In the genomic region with DNA sequence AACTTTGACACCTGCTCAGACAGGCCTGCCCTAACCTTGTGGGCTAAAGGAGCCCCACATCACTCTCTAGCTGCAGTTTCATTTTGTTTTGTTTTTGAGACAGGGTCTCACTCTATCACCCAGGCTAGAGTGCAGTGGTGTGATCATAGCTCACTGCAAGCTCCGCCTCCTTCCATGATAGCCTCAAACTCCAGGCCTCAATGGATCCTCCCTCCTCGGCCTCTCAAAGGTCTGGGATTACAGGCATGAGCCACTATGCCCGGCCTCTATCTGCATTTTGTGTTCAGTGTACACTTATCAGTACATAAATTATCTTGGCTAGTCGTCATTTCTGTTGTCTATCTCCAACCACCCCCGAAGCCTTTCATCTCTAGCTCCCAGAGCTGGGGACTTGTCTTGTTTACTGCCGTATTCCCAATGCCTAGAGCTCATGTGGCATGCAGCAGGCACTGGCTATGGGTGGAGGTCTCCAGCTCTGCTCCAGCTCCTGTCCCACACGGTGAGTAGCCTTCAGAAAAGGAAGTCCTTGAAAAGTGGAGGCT, we compare ENCODE assay signal across 16 cellular contexts. TPM values are rescaled to one million over a fixed set of nuclear protein-coding genes. Genes with fewer than 3 reads are reported as not detected.
A peak's percentile ranks its signal among the peaks of the same experiment; 100 is the strongest.
DNase-seq lines count a peak whose midpoint lies in the region; ATAC-seq, FAIRE-seq and TF ChIP-seq lines count a peak whose summit lies in the region.
"Had no signal": no experiment of that assay in that cellular context is flagged by ENCODE, and none has a peak within 500 bp of the region (broad histone marks: within the 10 kb centered on the region; RNA-seq: fewer than 3 reads in every experiment).

No MANE protein-coding gene starts in this region.

- no peak for TF ChIP-seq CTCF in HEK293 (tag by site-specific recombination; IDR thresholded peaks at IDR 0.05)
- no peak for TF ChIP-seq CTCF in activated B cell treated with CpG ODN at 0.5 μM for 24 hours (IDR thresholded peaks at IDR 0.05)
- TF ChIP-seq CTCF in HepG2 (CRISPR knock-in tag; IDR thresholded peaks at IDR 0.05): no peak
- TF ChIP-seq CTCF in spleen (IDR thresholded peaks at IDR 0.05 in 8 of 11, conservative IDR thresholded peaks at IDR 0.05 in 3 of 11): no peak

- peaks cover 45% of the 10 kb centered on the region for H3K4me1 Mint-ChIP-seq in activated B cell treated with CpG ODN at 0.5 μM for 24 hours

- 22% methylated on average over 7 of the region's 7 CpGs for WGBS in HepG2 (ENCODE audit: low lambda C conversion rate)
- WGBS in spleen, 5 donors: 65 to 83% (median 79%) methylated on average over 7 of the region's 7 CpGs

- CTCF ChIA-PET in HEK293 (lab: Yijun Ruan, JAX): interaction anchor here (0.8 to 5.3 kb wide), 5 partner anchors 21 to 100 kb away, joined by 3 to 34 read pairs (median 3); partner anchors contain the start of gene MICAL3
- CTCF ChIA-PET in activated B cell treated with CpG ODN at 0.5 μM for 24 hours (lab: Charles Lee): interaction anchor here (3.6 to 4.8 kb wide), 2 partner anchors 20 to 31 kb away, joined by 20 to 44 read pairs; partner anchors contain the start of genes MICAL3 and PEX26
- CTCF ChIA-PET in HepG2 (lab: Yijun Ruan, JAX; ENCODE audit: low intra/inter-chr PET ratio, low total read pairs): no interaction called here

- POLR2A ChIA-PET in HEK293 (lab: Yijun Ruan, JAX): interaction anchor here (0.9 to 2.0 kb wide), 4 partner anchors 12 to 24 kb away, joined by 3 to 5 read pairs (median 4); partner anchors contain the start of gene PEX26
- POLR2A ChIA-PET in activated B cell treated with CpG ODN at 0.5 μM for 24 hours (lab: Charles Lee): interaction anchor here (0.6 to 4.6 kb wide), 7 partner anchors 15 to 428 kb away, joined by 6 to 50 read pairs (median 12); partner anchors contain the start of gene PEX26
- POLR2A ChIA-PET in HepG2 (lab: Yijun Ruan, JAX): interaction anchor here (0.8 to 3.2 kb wide), 9 partner anchors 10 to 417 kb away, joined by 3 to 42 read pairs (median 6); partner anchors contain the start of gene PEX26

- peak overlapping the region; percentile 97 for H3K27ac Mint-ChIP-seq in activated B cell treated with CpG ODN at 0.5 μM for 24 hours

- H3K79me2 ChIP-seq in HepG2 (ENCODE audit: insufficient read depth, low read length): no peaks in the 10 kb centered on the region

- intact Hi-C loops in activated B cell treated with CpG ODN at 0.5 μM for 24 hours (cut with micrococcal nuclease): loop anchor here (2.0 kb wide), 1 partner anchor 45 kb away; no protein-coding TSS in a partner anchor
- intact Hi-C loops in HepG2 (cut with micrococcal nuclease; ENCODE audit: unreplicated experiment): no loop called here
- intact Hi-C loops in spleen (cut with DNase I; ENCODE audit: low total_unique reads): no loop called here

- TF ChIP-seq EP300 in HepG2 (IDR thresholded peaks at IDR 0.05; ENCODE audit: low read depth in 2 of 2, low read length in 2 of 2): no peak
- no peak for TF ChIP-seq EP300 in HepG2 (CRISPR knock-in tag; IDR thresholded peaks at IDR 0.05; ENCODE audit: borderline replicate concordance)

- peak overlapping the region; percentile 44 for H3K9ac ChIP-seq in HepG2 (ENCODE audit: insufficient read depth, low read depth, low read length)

- no TSS peak for BruUV-seq in HepG2 (replicated peaks; lab: Mats Ljungman, UMichigan)

- H3K27me3 Mint-ChIP-seq in activated B cell treated with CpG ODN at 0.5 μM for 24 hours: no peaks in the 10 kb centered on the region

- no peaks in the 10 kb centered on the region for H3K9me3 Mint-ChIP-seq in activated B cell treated with CpG ODN at 0.5 μM for 24 hours

- H3K27me3 ChIP-seq in HepG2 (ENCODE audit: control insufficient read depth in 1 of 2, insufficient read depth in 2 of 2, low read length in 2 of 2): no peaks in the 10 kb centered on the region
- H3K27me3 ChIP-seq in spleen (replicated peaks in 1 of 7): no peaks in the 10 kb centered on the region
- H3K27me3 ChIP-seq: brain microvascular endothelial cell had no signal

- no peak for TF ChIP-seq RAD21 in HepG2 (CRISPR knock-in tag; IDR thresholded peaks at IDR 0.05)

- H3K36me3 ChIP-seq in HEK293 (ENCODE audit: control insufficient read depth in 2 of 2, insufficient read depth in 1 of 2, low read length in 2 of 2): no peaks in the 10 kb centered on the region
- no peaks in the 10 kb centered on the region for H3K36me3 ChIP-seq in HepG2 (replicated peaks in 1 of 2; ENCODE audit: control insufficient read depth in 1 of 2, insufficient read depth in 2 of 2, low read length in 2 of 2)
- no peaks in the 10 kb centered on the region for H3K36me3 ChIP-seq in spleen
- H3K36me3 ChIP-seq: brain microvascular endothelial cell had no signal

- TF ChIP-seq POLR2A in HepG2 (IDR thresholded peaks at IDR 0.05; ENCODE audit: insufficient read depth in 1 of 2, low read depth in 2 of 2, low read length in 2 of 2) (no peak), spleen (IDR thresholded peaks at IDR 0.05) (no peak)

- H3K27ac ChIP-seq in HEK293 (ENCODE audit: extremely low read depth, low read depth, low read length) (peak overlapping the region; percentile 79), HepG2 (ENCODE audit: extremely low read length, insufficient read depth, low read length) (peak overlapping the region; percentile 6), spleen (peak overlapping the region; percentile 24 to 88 (median 80))
- H3K27ac ChIP-seq: brain microvascular endothelial cell had no signal

- H3K4me1 ChIP-seq in HEK293 (ENCODE audit: control insufficient read depth, insufficient read depth, low read length): peaks cover 24% of the 10 kb centered on the region
- peaks cover 72% of the 10 kb centered on the region for H3K4me1 ChIP-seq in HepG2 (ENCODE audit: insufficient read depth, low read length)
- H3K4me1 ChIP-seq in spleen: peaks cover 8 to 48% (median 30%) of the 10 kb centered on the region in 6 donors

- in situ Hi-C loops in HepG2 (cut with HindIII; ENCODE audit: extremely low pct_ligation_motif_present, low pct_unique_long_range_greater_than_20kb): no loop called here

- H4K20me1 ChIP-seq in HepG2 (ENCODE audit: insufficient read depth, low read length): no peaks in the 10 kb centered on the region

- H3K4me2 ChIP-seq in HepG2 (ENCODE audit: low read depth, low read length): peak overlapping the region; percentile 70

- ATAC-seq in activated B cell treated with CpG ODN at 0.5 μM for 24 hours (ENCODE audit: low read depth): no peak
- no peak for ATAC-seq in HepG2
- no peak for ATAC-seq in HG02759 (IDR thresholded peaks at IDR 0.05; ENCODE audit: unreplicated experiment)

- FAIRE-seq in HepG2 (lab: Jason Lieb, UNC): no peak
- FAIRE-seq: frontal cortex had no signal

- H3K4me3 Mint-ChIP-seq in activated B cell treated with CpG ODN at 0.5 μM for 24 hours: no peak overlapping the region

- no peak overlapping the region for H2AFZ ChIP-seq in HepG2 (ENCODE audit: low read length)

- DNase-seq in activated B cell treated with CpG ODN at 0.5 μM for 24 hours (no peak), HepG2 (ENCODE audit: low spot score) (no peak), spleen (peak; percentile 50), HCEC 1CT (no peak)
- DNase-seq in activated CD8-positive, alpha-beta memory T cell treated with anti-CD3 and anti-CD28 coated beads for 24 hours: no peak
- no peak for DNase-seq in stimulated activated CD4-positive, alpha-beta T cell treated with anti-CD3 and anti-CD28 coated beads, Interleukin-2, amount 100 ng/mL, for 48 hours
- DNase-seq: activated CD8-positive, alpha-beta memory T cell treated with anti-CD3 and anti-CD28 coated beads, Interleukin-2, amount 50 U/mL, for 4 hours; brain microvascular endothelial cell; DND-41; NCI-H524; stimulated activated CD4-positive, alpha-beta T cell treated with anti-CD3 and anti-CD28 coated beads, Interleukin-2, amount 100 ng/mL, for 24 hours; SW 1271 had no signal

- no peaks in the 10 kb centered on the region for H3K36me3 Mint-ChIP-seq in activated B cell treated with CpG ODN at 0.5 μM for 24 hours (ENCODE audit: low read depth)

- H3K9me3 ChIP-seq in HEK293 (ENCODE audit: control insufficient read depth, insufficient read depth, low read depth, low read length) (no peaks in the 10 kb centered on the region), HepG2 (ENCODE audit: low read length) (no peaks in the 10 kb centered on the region), spleen (no peaks in the 10 kb centered on the region)
- H3K9me3 ChIP-seq: mucosa of descending colon had no signal

- H3K4me3 ChIP-seq in HEK293 (ENCODE audit: low read depth, low read length) (no peak overlapping the region), HepG2 (replicated peaks in 1 of 3; ENCODE audit: insufficient read depth in 1 of 3, low read depth in 2 of 3, low read length in 3 of 3) (peak overlapping the region in 1 of 3 experiments; percentile 54; a peak in 2 of 6 replicates), spleen (no peak overlapping the region)
- H3K4me3 ChIP-seq: mucosa of descending colon had no signal

RNA-seq across cellular contexts. Expression of gene PEX26, which starts 22.1 kb away (rescaled TPM):
- 31.5 and 35.2 TPM in 2 replicates for total RNA-seq in activated B cell treated with CpG ODN at 0.5 μM for 24 hours
- total RNA-seq in HepG2 (2016; rRNA removed; fragmentation: Illumina TruSeq; extraction: Trizol): 25.1 and 30.6 TPM in 2 replicates
- total RNA-seq in HepG2 (2016; cell fraction: cytosol; rRNA removed; fragmentation: Illumina TruSeq; extraction: Trizol; ENCODE audit: low read depth): 3.6 and 6.1 TPM in 2 replicates
- 26.6 and 27.5 TPM in 2 replicates for total RNA-seq in HepG2 (2016; cell fraction: insoluble cytoplasmic fraction; rRNA removed; fragmentation: Illumina TruSeq; extraction: Trizol)
- total RNA-seq in HepG2 (2016; cell fraction: membrane; rRNA removed; fragmentation: Illumina TruSeq; extraction: Trizol): 23.5 and 27.1 TPM in 2 replicates
- total RNA-seq in HepG2 (2016; cell fraction: nucleus; rRNA removed; fragmentation: Illumina TruSeq; extraction: Trizol): 13.8 and 17.8 TPM in 2 replicates
- 10.6 and 15.4 TPM in 2 replicates for polyA plus RNA-seq in HepG2 (2011; rRNA removed)
- polyA plus RNA-seq in HepG2 (2011; cell fraction: cytosol; rRNA removed): 12.4 and 12.5 TPM in 2 replicates
- polyA plus RNA-seq in HepG2 (2011; cell fraction: nucleus; rRNA removed): 13.5 and 14.8 TPM in 2 replicates
- 13.4 and 14.4 TPM in 2 replicates for polyA plus RNA-seq in HepG2 (2012)
- polyA plus RNA-seq in HepG2 (2016; cell fraction: cytosol; fragmentation: Illumina TruSeq; extraction: Trizol; ENCODE audit: low read depth): 4.6 and 6.3 TPM in 2 replicates
- 25.9 and 26.3 TPM in 2 replicates for polyA plus RNA-seq in HepG2 (2016; cell fraction: insoluble cytoplasmic fraction; fragmentation: Illumina TruSeq; extraction: Trizol; ENCODE audit: low read depth)
- 15.8 and 17.3 TPM in 2 replicates for polyA plus RNA-seq in HepG2 (2016; cell fraction: membrane; fragmentation: Illumina TruSeq; extraction: Trizol; ENCODE audit: low read depth)
- 17.9 and 18.6 TPM in 2 replicates for polyA plus RNA-seq in HepG2 (2016; cell fraction: nucleus; fragmentation: Illumina TruSeq; extraction: Trizol; ENCODE audit: insufficient read depth, low read depth)
- 35.9 and 42.8 TPM in 2 replicates for polyA minus RNA-seq in HepG2 (2011; rRNA and poly(A)+ RNA removed; ENCODE audit: low replicate concordance)
- polyA minus RNA-seq in HepG2 (2011; cell fraction: cytosol; rRNA and poly(A)+ RNA removed): 9.6 and 11.4 TPM in 2 replicates
- 11.6 and 14.2 TPM in 2 replicates for polyA minus RNA-seq in HepG2 (2011; cell fraction: nucleus; rRNA and poly(A)+ RNA removed)
- total RNA-seq in spleen: 10 to 100 TPM; 29.2 to 41.0 (median 37.4) TPM
- 10 to 100 TPM in 1 of 3 donors, 1 to 10 TPM in 2; 5.1 to 22.7 (median 7.1) TPM for polyA plus RNA-seq in spleen

RNA-seq across cellular contexts. Expression of gene MICAL3, which starts 31.3 kb away (rescaled TPM):
- 232 and 257 TPM in 2 replicates for total RNA-seq in activated B cell treated with CpG ODN at 0.5 μM for 24 hours
- 9.5 and 12.5 TPM in 2 replicates for total RNA-seq in HepG2 (2016; rRNA removed; fragmentation: Illumina TruSeq; extraction: Trizol)
- total RNA-seq in HepG2 (2016; cell fraction: cytosol; rRNA removed; fragmentation: Illumina TruSeq; extraction: Trizol; ENCODE audit: low read depth): 2.6 and 2.9 TPM in 2 replicates
- 8.6 and 11.9 TPM in 2 replicates for total RNA-seq in HepG2 (2016; cell fraction: insoluble cytoplasmic fraction; rRNA removed; fragmentation: Illumina TruSeq; extraction: Trizol)
- total RNA-seq in HepG2 (2016; cell fraction: membrane; rRNA removed; fragmentation: Illumina TruSeq; extraction: Trizol): 4.2 and 6.1 TPM in 2 replicates
- total RNA-seq in HepG2 (2016; cell fraction: nucleus; rRNA removed; fragmentation: Illumina TruSeq; extraction: Trizol): 31.3 and 35.0 TPM in 2 replicates
- polyA plus RNA-seq in HepG2 (2011; rRNA removed): 5.3 and 5.6 TPM in 2 replicates
- polyA plus RNA-seq in HepG2 (2011; cell fraction: cytosol; rRNA removed): 2.5 and 3.1 TPM in 2 replicates
- 32.9 and 43.0 TPM in 2 replicates for polyA plus RNA-seq in HepG2 (2011; cell fraction: nucleus; rRNA removed)
- polyA plus RNA-seq in HepG2 (2012): 9.2 and 10.8 TPM in 2 replicates
- 0.59 and 1.1 TPM in 2 replicates for polyA plus RNA-seq in HepG2 (2016; cell fraction: cytosol; fragmentation: Illumina TruSeq; extraction: Trizol; ENCODE audit: low read depth)
- 3.5 and 3.6 TPM in 2 replicates for polyA plus RNA-seq in HepG2 (2016; cell fraction: insoluble cytoplasmic fraction; fragmentation: Illumina TruSeq; extraction: Trizol; ENCODE audit: low read depth)
- polyA plus RNA-seq in HepG2 (2016; cell fraction: membrane; fragmentation: Illumina TruSeq; extraction: Trizol; ENCODE audit: low read depth): 0.53 and 1.1 TPM in 2 replicates
- 34.4 and 36.4 TPM in 2 replicates for polyA plus RNA-seq in HepG2 (2016; cell fraction: nucleus; fragmentation: Illumina TruSeq; extraction: Trizol; ENCODE audit: insufficient read depth, low read depth)
- 12.7 and 28.5 TPM in 2 replicates for polyA minus RNA-seq in HepG2 (2011; rRNA and poly(A)+ RNA removed; ENCODE audit: low replicate concordance)
- polyA minus RNA-seq in HepG2 (2011; cell fraction: cytosol; rRNA and poly(A)+ RNA removed): 3.7 and 4.4 TPM in 2 replicates
- polyA minus RNA-seq in HepG2 (2011; cell fraction: nucleus; rRNA and poly(A)+ RNA removed): 28.5 and 33.0 TPM in 2 replicates
- 100 to 1,000 TPM in 2 of 7 donors, 10 to 100 TPM in 5; 54.3 to 133 (median 92.1) TPM for total RNA-seq in spleen
- 10 to 100 TPM in 1 of 3 donors, 1 to 10 TPM in 2; 2.6 to 14.9 (median 3.1) TPM for polyA plus RNA-seq in spleen

RNA-seq across cellular contexts. Expression of gene TUBA8, which starts 54.9 kb away (rescaled TPM):
- 1.7 and 2.4 TPM in 2 replicates for total RNA-seq in activated B cell treated with CpG ODN at 0.5 μM for 24 hours
- 0.17 and 0.35 TPM in 2 replicates for total RNA-seq in HepG2 (2016; rRNA removed; fragmentation: Illumina TruSeq; extraction: Trizol)
- total RNA-seq in HepG2 (2016; cell fraction: cytosol; rRNA removed; fragmentation: Illumina TruSeq; extraction: Trizol; ENCODE audit: low read depth): 0.62 and 0.91 TPM in 2 replicates
- 0.09 and 0.39 TPM in 2 replicates for total RNA-seq in HepG2 (2016; cell fraction: insoluble cytoplasmic fraction; rRNA removed; fragmentation: Illumina TruSeq; extraction: Trizol)
- 0.62 and 0.79 TPM in 2 replicates for total RNA-seq in HepG2 (2016; cell fraction: membrane; rRNA removed; fragmentation: Illumina TruSeq; extraction: Trizol)
- 0.34 and 0.53 TPM in 2 replicates for total RNA-seq in HepG2 (2016; cell fraction: nucleus; rRNA removed; fragmentation: Illumina TruSeq; extraction: Trizol)
- 0.69 and 0.80 TPM in 2 replicates for polyA plus RNA-seq in HepG2 (2011; rRNA removed)
- polyA plus RNA-seq in HepG2 (2011; cell fraction: cytosol; rRNA removed): 0.56 and 0.67 TPM in 2 replicates
- polyA plus RNA-seq in HepG2 (2011; cell fraction: nucleus; rRNA removed): 1.7 and 1.8 TPM in 2 replicates
- 0.86 and 1.1 TPM in 2 replicates for polyA plus RNA-seq in HepG2 (2012)
- polyA plus RNA-seq in HepG2 (2016; cell fraction: cytosol; fragmentation: Illumina TruSeq; extraction: Trizol; ENCODE audit: low read depth): 0.73 and 0.76 TPM in 2 replicates
- 0.26 and 0.31 TPM in 2 replicates for polyA plus RNA-seq in HepG2 (2016; cell fraction: insoluble cytoplasmic fraction; fragmentation: Illumina TruSeq; extraction: Trizol; ENCODE audit: low read depth)
- polyA plus RNA-seq in HepG2 (2016; cell fraction: membrane; fragmentation: Illumina TruSeq; extraction: Trizol; ENCODE audit: low read depth): 0.96 and 1.0 TPM in 2 replicates
- 0.85 and 1.3 TPM in 2 replicates for polyA plus RNA-seq in HepG2 (2016; cell fraction: nucleus; fragmentation: Illumina TruSeq; extraction: Trizol; ENCODE audit: insufficient read depth, low read depth)
- polyA minus RNA-seq in HepG2 (2011; rRNA and poly(A)+ RNA removed; ENCODE audit: low replicate concordance): 0.52 and 4.5 TPM in 2 replicates
- polyA minus RNA-seq in HepG2 (2011; cell fraction: cytosol; rRNA and poly(A)+ RNA removed): not detected in 2 replicates
- 0.50 and 0.90 TPM in 2 replicates for polyA minus RNA-seq in HepG2 (2011; cell fraction: nucleus; rRNA and poly(A)+ RNA removed)
- total RNA-seq in spleen: 1 to 10 TPM; 2.6 to 5.7 (median 4.7) TPM
- 1 to 10 TPM; 2.2 to 3.9 (median 3.7) TPM for polyA plus RNA-seq in spleen

Comparison
In these comparisons a context has a peak if more than half of its experiments do, and no peak if none do; other contexts are left out.
1. H3K27ac ChIP-seq: peak in every context shown above with its lines; median percentile 80 in spleen; 79 in HEK293; 6 in HepG2.
2. Of the 63 proteins assayed by ChIP-seq in both HepG2 and HEK293: peak only in HepG2: ZNF580; only in HEK293: none; in both: none; in neither: 62.